ENCODE assay signal across 19 cellular contexts in the genomic region with DNA sequence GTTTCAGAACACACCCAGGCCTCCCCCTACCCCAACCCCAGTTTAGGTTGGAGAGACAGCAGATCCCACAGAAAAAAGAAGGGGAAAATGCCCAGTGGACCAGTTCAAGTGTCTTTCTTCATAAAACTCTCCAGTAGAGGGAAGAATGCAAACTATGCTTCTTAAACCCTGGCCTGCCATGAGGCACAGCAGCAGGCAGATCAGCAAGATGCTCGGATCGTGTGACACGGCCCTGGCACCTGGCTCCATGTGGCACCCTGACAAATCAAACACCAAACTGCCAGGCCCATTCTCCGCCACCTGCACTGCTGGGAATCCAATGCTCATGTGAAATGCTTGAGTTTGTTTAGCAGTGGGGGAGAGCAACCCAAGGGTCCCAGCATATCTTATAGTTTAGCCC.
DNase-seq lines count a peak whose midpoint lies in the region; ATAC-seq and TF ChIP-seq lines count a peak whose summit lies in the region.
"Had no signal": no experiment of that assay in that cellular context is flagged by ENCODE, and none has a peak within 500 bp of the region (broad histone marks: within the 10 kb centered on the region; RNA-seq: fewer than 3 reads in every experiment).

No MANE protein-coding gene starts in this region.

- BruUV-seq in mammary epithelial cell (replicated peaks; lab: Mats Ljungman, UMichigan), result no TSS peak

- no peaks in the 10 kb centered on the region for H3K36me3 ChIP-seq in mammary epithelial cell (ENCODE audit: insufficient read depth, low read length)
- H3K36me3 ChIP-seq in aorta (ENCODE audit: control insufficient read depth in 1 of 2, insufficient read depth in 2 of 2, low read length in 1 of 2), result no peaks in the 10 kb centered on the region
- H3K36me3 ChIP-seq in endodermal cell (ENCODE audit: control insufficient read depth, insufficient read depth, low read length), result no peaks in the 10 kb centered on the region
- H3K36me3 ChIP-seq: neutrophil, right lobe of liver, SJCRH30, transverse colon had no signal

- CTCF ChIA-PET in mammary epithelial cell (lab: Charles Lee; ENCODE audit: low non-redundant PET), result no interaction called here

- H3K27me3 ChIP-seq in mammary epithelial cell (ENCODE audit: insufficient read depth, low read length), result no peaks in the 10 kb centered on the region
- no peaks in the 10 kb centered on the region for H3K27me3 ChIP-seq in aorta (ENCODE audit: control insufficient read depth in 1 of 2, insufficient read depth in 2 of 2, low read length in 1 of 2)
- peaks cover 15% of the 10 kb centered on the region for H3K27me3 ChIP-seq in endodermal cell (ENCODE audit: control insufficient read depth, insufficient read depth, low read length, poor library complexity, severe bottlenecking)
- H3K27me3 ChIP-seq: neutrophil, right lobe of liver, SJCRH30, transverse colon had no signal

- WGBS in mammary epithelial cell (ENCODE audit: low coverage, missing lambda C conversion rate), result 84% methylated on average over 4 of the region's 4 CpGs
- WGBS in aorta, 2 donors, result 29 to 39% methylated on average over 4 of the region's 4 CpGs
- 95 to 100% methylated on average over 4 of the region's 4 CpGs for WGBS in endodermal cell (ENCODE audit: insufficient coverage in 1 of 2, insufficient read length in 1 of 2), 2 experiments

- H3K4me3 ChIP-seq in mammary epithelial cell (replicated peaks in 1 of 3; ENCODE audit: insufficient read depth in 1 of 3, low read depth in 2 of 3, low read length in 3 of 3) (no peak overlapping the region), aorta (ENCODE audit: low read length in 2 of 2) (no peak overlapping the region), endodermal cell (ENCODE audit: low read length) (no peak overlapping the region)
- H3K4me3 ChIP-seq: right lobe of liver, SJCRH30, transverse colon had no signal

- no peak overlapping the region for H2AFZ ChIP-seq in mammary epithelial cell (ENCODE audit: low read depth, low read length)

- no peak overlapping the region for H3K9ac ChIP-seq in mammary epithelial cell (ENCODE audit: insufficient read depth, low read length)
- H3K9ac ChIP-seq in endodermal cell (ENCODE audit: extremely low read depth, low read length, poor library complexity, severe bottlenecking), result no peak overlapping the region

- peaks cover 8% of the 10 kb centered on the region for H3K4me1 Mint-ChIP-seq in endodermal cell
- H3K4me1 Mint-ChIP-seq: activated T-helper 17 cell treated with anti-CD3 and anti-CD28 coated beads, Interleukin-2, amount 50 U/mL, for 72 hours had no signal

- no peak overlapping the region for H3K4me2 ChIP-seq in mammary epithelial cell (ENCODE audit: insufficient read depth, low read depth, low read length)

- intact Hi-C loops in mammary epithelial cell (cut with micrococcal nuclease) (no loop called here), aorta (cut with DNase I) (no loop called here)

- H3K27ac ChIP-seq in mammary epithelial cell (ENCODE audit: insufficient read depth, low read depth, low read length) (no peak overlapping the region), aorta (ENCODE audit: low read depth in 1 of 2, low read length in 2 of 2) (no peak overlapping the region), endodermal cell (ENCODE audit: low read depth, low read length) (no peak overlapping the region)
- H3K27ac ChIP-seq: neutrophil, right lobe of liver, SJCRH30, transverse colon had no signal

- H3K27ac Mint-ChIP-seq in endodermal cell, result no peak overlapping the region
- H3K27ac Mint-ChIP-seq: activated T-helper 17 cell treated with anti-CD3 and anti-CD28 coated beads, Interleukin-2, amount 50 U/mL, for 72 hours had no signal

- H4K20me1 ChIP-seq in mammary epithelial cell (ENCODE audit: insufficient read depth, low read length), result no peaks in the 10 kb centered on the region

- ATAC-seq in aorta (ENCODE audit: low FRiP score), result no peak
- ATAC-seq: activated CD4-positive, CD25-positive, alpha-beta regulatory T cell treated with anti-CD3 and anti-CD28 coated beads, Interleukin-2, amount 50 U/mL, for 24 hours; activated T-helper 17 cell treated with anti-CD3 and anti-CD28 coated beads, Interleukin-2, amount 50 U/mL, for 72 hours; right lobe of liver had no signal

- no peaks in the 10 kb centered on the region for H3K36me3 Mint-ChIP-seq in endodermal cell (ENCODE audit: low read depth)

- H3K4me1 ChIP-seq in mammary epithelial cell (ENCODE audit: insufficient read depth, low read length), result peaks cover 6% of the 10 kb centered on the region
- H3K4me1 ChIP-seq in aorta (ENCODE audit: control insufficient read depth in 1 of 2, insufficient read depth in 2 of 2, low read length in 2 of 2), result no peaks in the 10 kb centered on the region
- H3K4me1 ChIP-seq in endodermal cell (ENCODE audit: control insufficient read depth, insufficient read depth, low read length), result no peaks in the 10 kb centered on the region
- H3K4me1 ChIP-seq: right lobe of liver, SJCRH30, transverse colon had no signal

- TF ChIP-seq CTCF in mammary epithelial cell (conservative IDR thresholded peaks at IDR 0.05 in 1 of 2, IDR thresholded peaks at IDR 0.05 in 1 of 2; ENCODE audit: extremely low read depth in 1 of 2, insufficient read depth in 1 of 2, low read depth in 1 of 2, low read length in 2 of 2) (no peak), endodermal cell (conservative IDR thresholded peaks at IDR 0.05) (no peak)

- peak; percentile 30 to 69 for DNase-seq in T47D (ENCODE audit: low read depth in 1 of 2, low spot score in 1 of 2)
- no peak for DNase-seq in mammary epithelial cell
- DNase-seq in NCI-H446 treated with DMSO at 0.1 percent for 48 hours (lab: John Stamatoyannopoulos, UW), result peak; percentile 58
- DNase-seq in cerebellum (ENCODE audit: low spot score), result peak; percentile 67
- DNase-seq in aorta, result no peak
- no peak for DNase-seq in endodermal cell
- no peak for DNase-seq in NCI-H1417 treated with DMSO at 0.1 percent for 48 hours (lab: John Stamatoyannopoulos, UW)
- DNase-seq in activated T-cell treated with anti-CD3 and anti-CD28 coated beads, Interleukin-2, amount 50 U/mL, for 1 hour, result no peak
- DNase-seq: ACHN; DMS79 treated with DMSO at 0.1 percent for 48 hours; GOT3; NCI-H2227 treated with DMSO at 0.1 percent for 48 hours; right lobe of liver; SJCRH30; stimulated activated naive CD4-positive, alpha-beta T cell; transverse colon had no signal

- H3K79me2 ChIP-seq in mammary epithelial cell (ENCODE audit: insufficient read depth, low read length), result no peaks in the 10 kb centered on the region

- H3K9me3 Mint-ChIP-seq in endodermal cell, result no peaks in the 10 kb centered on the region
- H3K9me3 Mint-ChIP-seq: activated T-helper 17 cell treated with anti-CD3 and anti-CD28 coated beads, Interleukin-2, amount 50 U/mL, for 72 hours had no signal

- H3K27me3 Mint-ChIP-seq in endodermal cell (ENCODE audit: insufficient read depth), result peaks cover 24% of the 10 kb centered on the region

- dilution Hi-C loops in mammary epithelial cell (cut with HindIII; ENCODE audit: low sequenced_read_pairs), result no loop called here

- H3K9me3 ChIP-seq in mammary epithelial cell (replicated peaks; ENCODE audit: insufficient read depth, low read length) (no peaks in the 10 kb centered on the region), aorta (ENCODE audit: control insufficient read depth, low read length) (no peaks in the 10 kb centered on the region), endodermal cell (ENCODE audit: control insufficient read depth, low read length) (no peaks in the 10 kb centered on the region)
- H3K9me3 ChIP-seq: neutrophil, right lobe of liver, SJCRH30, transverse colon had no signal

- in situ Hi-C loops in T47D (cut with HindIII; ENCODE audit: low pct_unique_long_range_greater_than_20kb, low sequenced_read_pairs) (no loop called here), mammary epithelial cell (cut with MboI; ENCODE audit: low sequenced_read_pairs in 2 of 2) (loop anchor here in 1 of 2 donors (10.0 kb wide), 1 partner anchor 57 kb away; no protein-coding TSS in a partner anchor)

- H3K4me3 Mint-ChIP-seq in endodermal cell, result no peak overlapping the region
- H3K4me3 Mint-ChIP-seq: activated T-helper 17 cell treated with anti-CD3 and anti-CD28 coated beads, Interleukin-2, amount 50 U/mL, for 72 hours had no signal

Comparison
In these comparisons a context has a peak if more than half of its experiments do, and no peak if none do; other contexts are left out.
1. DNase-seq: peak in T47D (2 of 2), NCI-H446 treated with DMSO at 0.1 percent for 48 hours (single experiment) and cerebellum (single experiment); none in mammary epithelial cell (single experiment), aorta (0 of 2), endodermal cell (single experiment), NCI-H1417 treated with DMSO at 0.1 percent for 48 hours (single experiment) and activated T-cell treated with anti-CD3 and anti-CD28 coated beads, Interleukin-2, amount 50 U/mL, for 1 hour (single experiment).